Comparison of ENCODE assay signal across 11 cellular contexts in genomic region chr1:168263130-168263529, GRCh38.
"Had no signal": no experiment of that assay in that cellular context is flagged by ENCODE, and none has a peak within 500 bp of the region (broad histone marks: within the 10 kb centered on the region; RNA-seq: fewer than 3 reads in every experiment).

No MANE protein-coding gene starts in this region.

- H3K9ac ChIP-seq: GM23248 had no signal

- H3K9me3 Mint-ChIP-seq: HFFc6 had no signal

- H3K4me3 ChIP-seq: GM23248, GM23338, HAP-1 had no signal

- DNase-seq: GM23248, GOT3, H7, H9, HCEC 1CT, HFFc6 had no signal

- H3K4me2 ChIP-seq: GM23338 had no signal

- H3K27ac ChIP-seq: GM23248 had no signal

- H3K36me3 ChIP-seq: HAP-1 had no signal

- H2AFZ ChIP-seq: GM23248, GM23338 had no signal

- H3K9me3 ChIP-seq: HAP-1 had no signal

- H3K27ac Mint-ChIP-seq: GM23338, H9 had no signal

- H3K4me3 Mint-ChIP-seq: GM23338, H9 had no signal

- ATAC-seq: GM23338, HCT116 had no signal

- FAIRE-seq: H1, H54 had no signal
